In the genomic region with DNA sequence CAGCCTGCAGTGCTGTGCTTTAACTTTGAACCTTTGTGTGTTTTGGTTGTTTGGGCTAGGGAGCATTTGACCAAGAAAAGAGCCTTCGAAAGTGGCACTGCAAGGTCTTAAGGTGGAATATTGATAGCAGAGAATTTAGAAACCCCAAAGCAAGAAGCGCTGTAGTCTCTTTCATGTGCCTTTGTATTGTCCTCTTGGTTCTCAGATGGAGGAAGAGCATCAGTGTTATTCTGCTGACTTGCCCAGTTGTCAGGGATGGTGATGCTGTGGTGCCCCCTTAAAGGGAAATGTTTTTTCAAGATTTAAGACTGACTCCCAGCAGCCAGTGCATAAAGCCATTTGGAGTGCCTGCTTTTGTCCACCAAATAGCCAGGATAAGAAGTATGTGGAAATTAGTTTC, we compare ENCODE assay signal across 28 cellular contexts.
"Had no signal": no experiment of that assay in that cellular context is flagged by ENCODE, and none has a peak within 500 bp of the region (broad histone marks: within the 10 kb centered on the region; RNA-seq: fewer than 3 reads in every experiment).

No MANE protein-coding gene starts in this region.

- H3K4me3 ChIP-seq: colonic mucosa, coronary artery, dorsolateral prefrontal cortex, esophagus muscularis mucosa, esophagus squamous epithelium, gastrocnemius medialis, gastroesophageal sphincter, heart left ventricle, heart right ventricle had no signal

- FAIRE-seq: colon, endometrium, endothelial cell of umbilical vein, frontal cortex had no signal

- H3K36me3 ChIP-seq: colonic mucosa, esophagus squamous epithelium, gastrocnemius medialis, gastroesophageal sphincter had no signal

- H3K27ac ChIP-seq: colonic mucosa, coronary artery, dorsolateral prefrontal cortex, epithelial cell of prostate, esophagus muscularis mucosa, esophagus squamous epithelium, foreskin keratinocyte, gastrocnemius medialis, gastroesophageal sphincter, heart left ventricle, heart right ventricle had no signal

- H3K9me3 ChIP-seq: colonic mucosa, esophagus muscularis mucosa, esophagus squamous epithelium, gastrocnemius medialis, gastroesophageal sphincter, heart left ventricle, heart right ventricle had no signal

- DNase-seq: colonic mucosa; cortex of kidney; dermis blood vessel endothelial cell; dorsolateral prefrontal cortex; effector CD4-positive, alpha-beta T cell; effector CD8-positive, alpha-beta T cell; effector memory CD4-positive, alpha-beta T cell; effector memory CD8-positive, alpha-beta T cell; endodermal cell; erythroblast; esophagus squamous epithelium; foreskin fibroblast; foreskin keratinocyte; foreskin melanocyte; gastrocnemius medialis; glutamatergic neuron; head of caudate nucleus; heart left ventricle; heart right ventricle had no signal

- ATAC-seq: effector memory CD8-positive, alpha-beta T cell; esophagus mucosa; foreskin keratinocyte; gastrocnemius medialis; gastroesophageal sphincter; heart left ventricle; heart right ventricle had no signal

- H3K27me3 ChIP-seq: colonic mucosa, esophagus muscularis mucosa, esophagus squamous epithelium, foreskin keratinocyte, gastrocnemius medialis, gastroesophageal sphincter, heart left ventricle, heart right ventricle had no signal

- H3K4me1 ChIP-seq: colonic mucosa, esophagus muscularis mucosa, esophagus squamous epithelium, foreskin keratinocyte, gastrocnemius medialis, gastroesophageal sphincter had no signal
